16 cellular contexts compared by ENCODE assay signal in the genomic region with DNA sequence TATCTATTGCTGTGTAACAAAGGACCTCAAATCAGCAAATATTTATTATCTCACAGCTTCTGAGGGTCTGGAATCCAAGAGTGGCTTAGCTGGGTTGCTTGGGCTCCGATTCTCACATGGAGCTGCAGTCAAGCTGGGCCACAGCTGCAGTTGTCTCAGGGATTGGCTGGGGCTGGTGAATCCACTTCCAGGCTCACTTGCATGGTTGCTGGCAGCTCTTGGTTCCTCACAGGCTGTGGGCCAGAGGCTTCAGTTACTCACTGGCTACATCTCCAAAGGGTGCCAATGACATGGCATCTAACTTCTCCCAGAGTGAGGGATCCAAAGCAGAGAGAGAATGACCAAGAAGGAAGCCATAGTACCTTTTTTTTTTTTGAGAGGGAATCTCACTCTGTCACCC.
"Had no signal": no experiment of that assay in that cellular context is flagged by ENCODE, and none has a peak within 500 bp of the region (broad histone marks: within the 10 kb centered on the region; RNA-seq: fewer than 3 reads in every experiment).

No MANE protein-coding gene starts in this region.

- H3K4me3 Mint-ChIP-seq: activated CD4-positive, alpha-beta T cell treated with anti-CD3 and anti-CD28 coated beads for 36 hours; activated CD8-positive, alpha-beta T cell treated with anti-CD3 and anti-CD28 coated beads, Interleukin-2, amount 10 ng/mL, durations not matched to agents 7 days and 5 days; activated naive CD4-positive, alpha-beta T cell treated with anti-CD3 and anti-CD28 coated beads, Interleukin-2, amount 50 U/mL, for 24 hours; activated T-helper 17 cell treated with anti-CD3 and anti-CD28 coated beads, Interleukin-2, amount 50 U/mL, for 72 hours; nephron progenitor cell; stimulated activated naive CD8-positive, alpha-beta T cell treated with anti-CD3 and anti-CD28 coated beads, Interleukin-15, Interleukin-2, amounts not matched to agents 100 ng/mL and 50 ng/mL, for 24 hours had no signal

- H3K27ac Mint-ChIP-seq: activated CD4-positive, alpha-beta T cell treated with anti-CD3 and anti-CD28 coated beads for 36 hours; activated CD8-positive, alpha-beta T cell treated with anti-CD3 and anti-CD28 coated beads, Interleukin-2, amount 10 ng/mL, durations not matched to agents 7 days and 5 days; activated naive CD4-positive, alpha-beta T cell treated with anti-CD3 and anti-CD28 coated beads, Interleukin-2, amount 50 U/mL, for 24 hours; nephron progenitor cell; T-helper 2 cell treated with Interferon-gamma antibody and Interleukin-4, amounts not matched to agents 5 μg/mL and 100 μg/mL, for 36 hours had no signal

- H3K4me1 ChIP-seq: body of pancreas, upper lobe of right lung had no signal

- H3K36me3 Mint-ChIP-seq: activated naive CD4-positive, alpha-beta T cell treated with anti-CD3 and anti-CD28 coated beads, Interleukin-2, amount 50 U/mL, for 24 hours had no signal

- H3K27me3 ChIP-seq: body of pancreas, upper lobe of right lung had no signal

- ATAC-seq: activated CD8-positive, alpha-beta T cell treated with anti-CD3 and anti-CD28 coated beads, Interleukin-2, amount 10 ng/mL, durations not matched to agents 7 days and 5 days; body of pancreas had no signal

- H3K9me3 Mint-ChIP-seq: activated naive CD4-positive, alpha-beta T cell treated with anti-CD3 and anti-CD28 coated beads, Interleukin-2, amount 50 U/mL, for 24 hours; activated T-helper 17 cell treated with anti-CD3 and anti-CD28 coated beads, Interleukin-2, amount 50 U/mL, for 72 hours; nephron progenitor cell; stimulated activated naive CD8-positive, alpha-beta T cell treated with anti-CD3 and anti-CD28 coated beads, Interleukin-15, Interleukin-2, amounts not matched to agents 100 ng/mL and 50 ng/mL, for 24 hours; T-helper 2 cell treated with Interferon-gamma antibody and Interleukin-4, amounts not matched to agents 5 μg/mL and 100 μg/mL, for 36 hours had no signal

- H3K9me3 ChIP-seq: body of pancreas, upper lobe of right lung had no signal

- H3K27ac ChIP-seq: body of pancreas, epithelial cell of prostate, upper lobe of right lung had no signal

- DNase-seq: activated CD8-positive, alpha-beta T cell treated with anti-CD3 and anti-CD28 coated beads, Interleukin-2, amount 10 ng/mL, durations not matched to agents 7 days and 5 days; body of pancreas; central memory CD4-positive, alpha-beta T cell; cortex of kidney; effector memory CD4-positive, alpha-beta T cell; hypothalamus; nephron progenitor cell; stimulated activated CD4-positive, alpha-beta T cell treated with anti-CD3 and anti-CD28 coated beads, Interleukin-4, amount 100 ng/mL, for 24 hours; upper lobe of right lung had no signal

- H3K36me3 ChIP-seq: upper lobe of right lung had no signal

- H3K27me3 Mint-ChIP-seq: activated CD4-positive, alpha-beta T cell treated with anti-CD3 and anti-CD28 coated beads for 36 hours had no signal

- H3K4me3 ChIP-seq: body of pancreas, lung, upper lobe of right lung had no signal
